In genomic region chr11:111299111-111300026, GRCh38 we compare ENCODE assay signal across 8 cellular contexts. TPM values are rescaled to one million over a fixed set of nuclear protein-coding genes. Genes with fewer than 3 reads are reported as not detected.
DNase-seq lines count a peak whose midpoint lies in the region; ATAC-seq and TF ChIP-seq lines count a peak whose summit lies in the region.

No MANE protein-coding gene starts in this region.

- WGBS in neuronal stem cell (ENCODE audit: extremely low coverage in 2 of 2, insufficient read length in 2 of 2, insufficient replicate concordance in 1 of 2), 2 donors, result no CpG with 5 or more reads among the region's 75 CpGs

- H4K91ac ChIP-seq in neuronal stem cell (ENCODE audit: low read depth, low read length, poor library complexity), result no peak overlapping the region

- H3K9me3 ChIP-seq in T-helper 17 cell (ENCODE audit: control insufficient read depth, low read length, poor library complexity, severe bottlenecking), result no peaks in the 10 kb centered on the region
- H3K9me3 ChIP-seq in neuronal stem cell (replicated peaks in 1 of 2; ENCODE audit: control insufficient read depth in 2 of 2, insufficient read depth in 1 of 2, low read depth in 1 of 2, low read length in 2 of 2), result no peaks in the 10 kb centered on the region

- H3K14ac ChIP-seq in neuronal stem cell (ENCODE audit: low read length), result no peak overlapping the region

- H3K27me3 Mint-ChIP-seq in T-helper 17 cell, result peaks cover 43% of the 10 kb centered on the region

- H3K4me1 Mint-ChIP-seq in T-helper 17 cell, result peaks cover 3% of the 10 kb centered on the region

- no peak overlapping the region for H2BK12ac ChIP-seq in neuronal stem cell (ENCODE audit: low read length)

- TF ChIP-seq CTCF in GM13976 (IDR thresholded peaks at IDR 0.05; ENCODE audit: borderline replicate concordance, control extremely low read depth, extremely low read depth, insufficient read depth, missing control alignments), result peak; percentile 35

- peak overlapping the region; percentile 82 for H3K4me2 ChIP-seq in neuronal stem cell (ENCODE audit: insufficient read depth, low read length, poor library complexity, severe bottlenecking)

- H3K23ac ChIP-seq in neuronal stem cell (ENCODE audit: low read depth, low read length, poor library complexity), result peak overlapping the region; percentile 57

- peak overlapping the region; percentile 14 for H2BK120ac ChIP-seq in neuronal stem cell (ENCODE audit: low read depth, low read length)

- in situ Hi-C loops in GM13976 (cut with MboI; ENCODE audit: low sequenced_read_pairs, unreplicated experiment), result no loop called here

- peaks cover 2% of the 10 kb centered on the region in 2 donors for H3K4me1 ChIP-seq in neuronal stem cell (ENCODE audit: control insufficient read depth in 2 of 2, insufficient read depth in 1 of 2, low read depth in 1 of 2, low read length in 2 of 2)

- H2BK5ac ChIP-seq in neuronal stem cell (ENCODE audit: low read length), result peak overlapping the region; percentile 44

- H3K4ac ChIP-seq in neuronal stem cell (ENCODE audit: low read length), result no peak overlapping the region

- no peak overlapping the region for H3K27ac Mint-ChIP-seq in T-helper 17 cell

- peak overlapping the region; percentile 89 for H3K9ac ChIP-seq in neuronal stem cell (ENCODE audit: low read depth, low read length, poor library complexity)

- H3K36me3 ChIP-seq in neuronal stem cell (replicated peaks in 1 of 2; ENCODE audit: control insufficient read depth in 2 of 2, insufficient read depth in 2 of 2, low read length in 2 of 2), result no peaks in the 10 kb centered on the region

- H3K4me3 ChIP-seq in neuronal stem cell (ENCODE audit: low read length in 2 of 2), result peak overlapping the region; percentile 29 to 87

- ATAC-seq in HG02798 (IDR thresholded peaks at IDR 0.05; ENCODE audit: poor library complexity, unreplicated experiment), result peak; percentile 69
- no peak for ATAC-seq in T-helper 17 cell
- ATAC-seq in GM18870 (IDR thresholded peaks at IDR 0.05; ENCODE audit: unreplicated experiment), result no peak

- peaks cover 2% of the 10 kb centered on the region for H3K36me3 Mint-ChIP-seq in T-helper 17 cell (ENCODE audit: low read depth)

- H2AFZ ChIP-seq in neuronal stem cell (ENCODE audit: low read length), result peak overlapping the region; percentile 89

- H4K8ac ChIP-seq in neuronal stem cell (ENCODE audit: low read depth, low read length), result no peak overlapping the region

- H3K4me3 Mint-ChIP-seq in T-helper 17 cell, result peak overlapping the region; percentile 25

- DNase-seq in GM13976 (ENCODE audit: low spot score) (peak; percentile 77), T-helper 17 cell (no peak), germinal center (ENCODE audit: low spot score) (peak; percentile 21), neuronal stem cell (ENCODE audit: low spot score) (peak; percentile 52), cerebellar nuclear complex (lab: John Stamatoyannopoulos, UW) (no peak)
- no peak for DNase-seq in NK-92 treated with Interleukin-12 subunit alpha and Interleukin-12 subunit beta, amount 100 ng/mL, for 24 hours (lab: John Stamatoyannopoulos, UW)

- H2BK15ac ChIP-seq in neuronal stem cell (ENCODE audit: low read length), result peak overlapping the region; percentile 79

- peak overlapping the region; percentile 99 for H3K18ac ChIP-seq in neuronal stem cell (ENCODE audit: low read length)

- H3K27ac ChIP-seq in neuronal stem cell (replicated peaks; ENCODE audit: low read length), result no peak overlapping the region

- no peak overlapping the region for H2AK5ac ChIP-seq in neuronal stem cell (ENCODE audit: low read depth, low read length)

- H3K27me3 ChIP-seq in neuronal stem cell (ENCODE audit: control insufficient read depth in 3 of 3, insufficient read depth in 3 of 3, low read depth in 1 of 3, low read length in 3 of 3), result peaks cover 0 to 69% (median 23%) of the 10 kb centered on the region in 3 experiments

- no peaks in the 10 kb centered on the region for H3K79me1 ChIP-seq in neuronal stem cell (ENCODE audit: low read depth, low read length)

RNA-seq across cellular contexts. Expression of gene POU2AF3, which starts 1.0 kb away (rescaled TPM):
- not detected for total RNA-seq in T-helper 17 cell
- 2.2 TPM for polyA plus RNA-seq in neuronal stem cell (2013, experiment 1 of 2)
- polyA plus RNA-seq in neuronal stem cell (2013, experiment 2 of 2), result 2.2 TPM

RNA-seq across cellular contexts. Expression of gene POU2AF2, which starts 53.8 kb away (rescaled TPM):
- not detected for total RNA-seq in T-helper 17 cell
- not detected for polyA plus RNA-seq in neuronal stem cell (2013, experiment 1 of 2)
- not detected for polyA plus RNA-seq in neuronal stem cell (2013, experiment 2 of 2)

Comparison
In these comparisons a context has a peak if more than half of its experiments do, and no peak if none do; other contexts are left out.
1. DNase-seq: peak in GM13976 (single experiment), germinal center (single experiment) and neuronal stem cell (single experiment); none in T-helper 17 cell (0 of 3), NK-92 treated with Interleukin-12 subunit alpha and Interleukin-12 subunit beta, amount 100 ng/mL, for 24 hours (single experiment) and cerebellar nuclear complex (0 of 2).